ENCODE assay signal across 9 cellular contexts in the genomic region with DNA sequence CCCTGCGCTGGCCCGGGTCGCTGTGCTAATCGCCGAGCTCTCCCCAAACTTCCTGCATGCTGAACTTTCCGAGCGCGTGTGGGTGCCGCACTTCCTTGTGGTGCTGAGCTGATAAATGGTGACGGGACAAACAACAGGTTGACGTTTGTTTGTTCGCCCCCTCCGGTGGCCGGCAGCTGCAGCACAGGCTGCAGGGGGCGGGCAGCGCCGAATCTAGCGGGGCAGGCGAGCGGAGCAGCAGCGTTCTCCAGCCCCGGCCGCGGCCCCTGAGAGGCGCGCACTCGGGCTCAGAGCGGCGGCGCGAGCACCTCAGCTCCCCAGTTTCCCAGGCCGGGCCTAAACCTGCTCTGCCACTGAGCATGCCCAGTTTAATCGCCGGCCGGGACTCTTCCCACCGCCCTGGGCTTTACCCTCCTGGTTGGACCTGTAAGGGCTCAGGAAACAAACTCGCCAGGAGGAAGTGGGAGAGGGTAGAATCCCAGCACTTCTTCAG. TPM values are rescaled to one million over a fixed set of nuclear protein-coding genes. Genes with fewer than 3 reads are reported as not detected.
DNase-seq lines count a peak whose midpoint lies in the region; ATAC-seq and TF ChIP-seq lines count a peak whose summit lies in the region.
"Had no signal": no experiment of that assay in that cellular context is flagged by ENCODE, and none has a peak within 500 bp of the region (broad histone marks: within the 10 kb centered on the region; RNA-seq: fewer than 3 reads in every experiment).

A gene (minus strand): TSS at position 120 of the 493 bp plus-strand sequence.

- no peaks in the 10 kb centered on the region for H3K9me3 Mint-ChIP-seq in activated CD4-positive, alpha-beta T cell treated with anti-CD3 and anti-CD28 coated beads for 36 hours (ENCODE audit: low read depth)
- no peaks in the 10 kb centered on the region for H3K9me3 Mint-ChIP-seq in activated CD8-positive, alpha-beta T cell treated with anti-CD3 and anti-CD28 coated beads for 36 hours
- H3K9me3 Mint-ChIP-seq in natural killer cell treated with Interleukin-12 subunit alpha and Interleukin-12 subunit beta and Interleukin-15 and Interleukin-18, amount 100 ng/mL, for 72 hours = no peaks in the 10 kb centered on the region

- peak; percentile 27 for DNase-seq in activated CD4-positive, alpha-beta T cell treated with anti-CD3 and anti-CD28 coated beads for 36 hours
- no peak for DNase-seq in activated CD4-positive, alpha-beta T cell treated with anti-CD3 and anti-CD28 coated beads, Interleukin-2, amount 50 U/mL, for 4 hours
- peak; percentile 55 for DNase-seq in NCI-H146 (lab: John Stamatoyannopoulos, UW)
- DNase-seq in activated CD8-positive, alpha-beta T cell treated with anti-CD3 and anti-CD28 coated beads for 36 hours = peak; percentile 46
- peak; percentile 78 for DNase-seq in fibroblast of the aortic adventitia (ENCODE audit: low read depth)
- peak; percentile 85 for DNase-seq in natural killer cell treated with Interleukin-12 subunit alpha and Interleukin-12 subunit beta and Interleukin-15 and Interleukin-18, amount 100 ng/mL, for 72 hours (ENCODE audit: low spot score)
- DNase-seq in NCI-H1694 (lab: John Stamatoyannopoulos, UW) = no peak
- DNase-seq: DND-41 had no signal

- peak within 1 kb of the TSS; percentile 78 for H3K4me3 ChIP-seq in fibroblast of the aortic adventitia (ENCODE audit: low read depth, low read length)

- peak within 1 kb of the TSS; percentile 27 for H3K4me3 Mint-ChIP-seq in activated CD4-positive, alpha-beta T cell treated with anti-CD3 and anti-CD28 coated beads for 36 hours
- peak within 1 kb of the TSS; percentile 63 for H3K4me3 Mint-ChIP-seq in activated CD8-positive, alpha-beta T cell treated with anti-CD3 and anti-CD28 coated beads for 36 hours
- peak within 1 kb of the TSS; percentile 95 for H3K4me3 Mint-ChIP-seq in natural killer cell treated with Interleukin-12 subunit alpha and Interleukin-12 subunit beta and Interleukin-15 and Interleukin-18, amount 100 ng/mL, for 72 hours

- POLR2A ChIA-PET in activated CD4-positive, alpha-beta T cell treated with anti-CD3 and anti-CD28 coated beads for 36 hours (lab: Charles Lee) = no interaction called here
- POLR2A ChIA-PET in activated CD8-positive, alpha-beta T cell treated with anti-CD3 and anti-CD28 coated beads for 36 hours (lab: Charles Lee) = no interaction called here

- H3K4me1 Mint-ChIP-seq in activated CD4-positive, alpha-beta T cell treated with anti-CD3 and anti-CD28 coated beads for 36 hours = peaks cover 5% of the 10 kb centered on the region
- peaks cover 3% of the 10 kb centered on the region for H3K4me1 Mint-ChIP-seq in activated CD8-positive, alpha-beta T cell treated with anti-CD3 and anti-CD28 coated beads for 36 hours (ENCODE audit: low read depth)
- peaks cover 22 to 41% of the 10 kb centered on the region in 2 donors for H3K4me1 Mint-ChIP-seq in natural killer cell treated with Interleukin-12 subunit alpha and Interleukin-12 subunit beta and Interleukin-15 and Interleukin-18, amount 100 ng/mL, for 72 hours (ENCODE audit: low read depth in 2 of 2)

- peak; percentile 71 for ATAC-seq in activated CD4-positive, alpha-beta T cell treated with anti-CD3 and anti-CD28 coated beads for 36 hours
- ATAC-seq in HG02623 (IDR thresholded peaks at IDR 0.05; ENCODE audit: unreplicated experiment) = peak; percentile 92
- ATAC-seq in activated CD8-positive, alpha-beta T cell treated with anti-CD3 and anti-CD28 coated beads for 36 hours = peak; percentile 87
- peak; percentile 93 for ATAC-seq in natural killer cell treated with Interleukin-12 subunit alpha and Interleukin-12 subunit beta and Interleukin-15 and Interleukin-18, amount 100 ng/mL, for 72 hours

- CTCF ChIA-PET in activated CD4-positive, alpha-beta T cell treated with anti-CD3 and anti-CD28 coated beads for 36 hours (lab: Charles Lee) = interaction anchor here (1.3 kb wide), 1 partner anchor 27 kb away, joined by 4 read pairs; no protein-coding TSS in a partner anchor
- CTCF ChIA-PET in activated CD8-positive, alpha-beta T cell treated with anti-CD3 and anti-CD28 coated beads for 36 hours (lab: Charles Lee) = interaction anchor here (1.2 to 2.5 kb wide), 3 partner anchors 9 to 481 kb away, joined by 3 to 8 read pairs (median 3); no protein-coding TSS in a partner anchor

- no peaks in the 10 kb centered on the region for H3K36me3 Mint-ChIP-seq in activated CD4-positive, alpha-beta T cell treated with anti-CD3 and anti-CD28 coated beads for 36 hours (ENCODE audit: low read depth)
- no peaks in the 10 kb centered on the region for H3K36me3 Mint-ChIP-seq in activated CD8-positive, alpha-beta T cell treated with anti-CD3 and anti-CD28 coated beads for 36 hours (ENCODE audit: low read depth)
- no peaks in the 10 kb centered on the region for H3K36me3 Mint-ChIP-seq in natural killer cell treated with Interleukin-12 subunit alpha and Interleukin-12 subunit beta and Interleukin-15 and Interleukin-18, amount 100 ng/mL, for 72 hours

- H3K27ac Mint-ChIP-seq in activated CD4-positive, alpha-beta T cell treated with anti-CD3 and anti-CD28 coated beads for 36 hours = no peak within 1 kb of the TSS
- no peak within 1 kb of the TSS for H3K27ac Mint-ChIP-seq in activated CD8-positive, alpha-beta T cell treated with anti-CD3 and anti-CD28 coated beads for 36 hours
- peak within 1 kb of the TSS; percentile 24 to 53 for H3K27ac Mint-ChIP-seq in natural killer cell treated with Interleukin-12 subunit alpha and Interleukin-12 subunit beta and Interleukin-15 and Interleukin-18, amount 100 ng/mL, for 72 hours

- no peak for TF ChIP-seq CTCF in activated CD8-positive, alpha-beta T cell treated with anti-CD3 and anti-CD28 coated beads for 36 hours (IDR thresholded peaks at IDR 0.05)
- TF ChIP-seq CTCF in fibroblast of the aortic adventitia (IDR thresholded peaks at IDR 0.05; ENCODE audit: insufficient read depth, low read length) = peak; percentile 58

- intact Hi-C loops in activated CD4-positive, alpha-beta T cell treated with anti-CD3 and anti-CD28 coated beads for 36 hours (cut with DNase I, micrococcal nuclease) = no loop called here
- intact Hi-C loops in activated CD8-positive, alpha-beta T cell treated with anti-CD3 and anti-CD28 coated beads for 36 hours (cut with micrococcal nuclease) = no loop called here

- H3K27me3 Mint-ChIP-seq in activated CD4-positive, alpha-beta T cell treated with anti-CD3 and anti-CD28 coated beads for 36 hours = peaks cover 24% of the 10 kb centered on the region
- H3K27me3 Mint-ChIP-seq in activated CD8-positive, alpha-beta T cell treated with anti-CD3 and anti-CD28 coated beads for 36 hours = peaks cover 27% of the 10 kb centered on the region
- no peaks in the 10 kb centered on the region for H3K27me3 Mint-ChIP-seq in natural killer cell treated with Interleukin-12 subunit alpha and Interleukin-12 subunit beta and Interleukin-15 and Interleukin-18, amount 100 ng/mL, for 72 hours

RNA-seq across cellular contexts. Expression of the gene that starts here (rescaled TPM):
- not detected for total RNA-seq in activated CD4-positive, alpha-beta T cell treated with anti-CD3 and anti-CD28 coated beads for 36 hours
- total RNA-seq in activated CD8-positive, alpha-beta T cell treated with anti-CD3 and anti-CD28 coated beads for 36 hours = under 1 TPM in 1 of 2 experiments, not detected in 1; 0.20 TPM
- total RNA-seq in fibroblast of the aortic adventitia (ENCODE audit: low replicate concordance) = 32.4 and 37.4 TPM in 2 replicates
- 1 to 10 TPM; 1.7 to 4.5 TPM for total RNA-seq in natural killer cell treated with Interleukin-12 subunit alpha and Interleukin-12 subunit beta and Interleukin-15 and Interleukin-18, amount 100 ng/mL, for 72 hours

Comparison
In these comparisons a context has a peak if more than half of its experiments do, and no peak if none do; other contexts are left out.
1. Peak in DNase-seq and ATAC-seq in activated CD4-positive, alpha-beta T cell treated with anti-CD3 and anti-CD28 coated beads for 36 hours; RNA of the gene not detected or under 1 TPM.
2. Peak in DNase-seq and ATAC-seq in activated CD8-positive, alpha-beta T cell treated with anti-CD3 and anti-CD28 coated beads for 36 hours; RNA of the gene not detected or under 1 TPM.
3. DNase-seq: peak in NCI-H146 (single experiment), fibroblast of the aortic adventitia (single experiment) and natural killer cell treated with Interleukin-12 subunit alpha and Interleukin-12 subunit beta and Interleukin-15 and Interleukin-18, amount 100 ng/mL, for 72 hours (single experiment); none in activated CD4-positive, alpha-beta T cell treated with anti-CD3 and anti-CD28 coated beads, Interleukin-2, amount 50 U/mL, for 4 hours (0 of 2) and NCI-H1694 (single experiment).
4. H3K27ac Mint-ChIP-seq: peak in natural killer cell treated with Interleukin-12 subunit alpha and Interleukin-12 subunit beta and Interleukin-15 and Interleukin-18, amount 100 ng/mL, for 72 hours (2 of 2); none in activated CD4-positive, alpha-beta T cell treated with anti-CD3 and anti-CD28 coated beads for 36 hours (single experiment) and activated CD8-positive, alpha-beta T cell treated with anti-CD3 and anti-CD28 coated beads for 36 hours (single experiment).
5. H3K4me3 Mint-ChIP-seq: peak in every context shown above with its lines; median percentile 95 in natural killer cell treated with Interleukin-12 subunit alpha and Interleukin-12 subunit beta and Interleukin-15 and Interleukin-18, amount 100 ng/mL, for 72 hours; 63 in activated CD8-positive, alpha-beta T cell treated with anti-CD3 and anti-CD28 coated beads for 36 hours; 27 in activated CD4-positive, alpha-beta T cell treated with anti-CD3 and anti-CD28 coated beads for 36 hours.
6. Peak in every context shown above with its lines, with median percentiles within 50 percentile points of each other: ATAC-seq.